Comparison of ENCODE assay signal across 3 cellular contexts in genomic region chr1:59051007-59051406, GRCh38.
"Had no signal": no experiment of that assay in that cellular context is flagged by ENCODE, and none has a peak within 500 bp of the region (broad histone marks: within the 10 kb centered on the region; RNA-seq: fewer than 3 reads in every experiment).

No MANE protein-coding gene starts in this region.

- DNase-seq: GDM1, GF-D8 had no signal

- ATAC-seq: GM12878 had no signal
